ENCODE assay signal across 1 cellular context in the genomic region with DNA sequence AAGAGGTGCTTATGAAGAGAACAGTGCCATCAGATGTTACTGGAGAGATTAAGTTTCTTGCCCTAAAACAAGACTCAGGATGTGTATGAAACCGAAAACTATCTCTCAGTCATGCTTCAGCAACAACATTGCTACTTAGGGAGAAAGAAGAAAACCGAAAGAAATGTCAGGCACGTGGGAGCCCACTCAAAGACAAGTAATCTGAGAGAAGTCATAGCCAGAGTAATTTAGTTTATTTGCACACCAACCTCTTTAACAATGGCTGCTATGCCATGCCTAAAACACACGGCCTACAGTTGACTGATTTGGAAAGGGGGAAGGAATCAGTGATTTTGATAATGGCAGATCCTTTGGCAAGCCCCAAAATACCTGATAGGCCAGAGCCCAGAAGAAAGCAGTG.
TF ChIP-seq lines count a peak whose summit lies in the region.

No MANE protein-coding gene starts in this region.

TF ChIP-seq in WTC11, 78 proteins besides CTCF, POLR2A, EP300 and RAD21 (continued from another document):
- TF ChIP-seq, protein P1, sequence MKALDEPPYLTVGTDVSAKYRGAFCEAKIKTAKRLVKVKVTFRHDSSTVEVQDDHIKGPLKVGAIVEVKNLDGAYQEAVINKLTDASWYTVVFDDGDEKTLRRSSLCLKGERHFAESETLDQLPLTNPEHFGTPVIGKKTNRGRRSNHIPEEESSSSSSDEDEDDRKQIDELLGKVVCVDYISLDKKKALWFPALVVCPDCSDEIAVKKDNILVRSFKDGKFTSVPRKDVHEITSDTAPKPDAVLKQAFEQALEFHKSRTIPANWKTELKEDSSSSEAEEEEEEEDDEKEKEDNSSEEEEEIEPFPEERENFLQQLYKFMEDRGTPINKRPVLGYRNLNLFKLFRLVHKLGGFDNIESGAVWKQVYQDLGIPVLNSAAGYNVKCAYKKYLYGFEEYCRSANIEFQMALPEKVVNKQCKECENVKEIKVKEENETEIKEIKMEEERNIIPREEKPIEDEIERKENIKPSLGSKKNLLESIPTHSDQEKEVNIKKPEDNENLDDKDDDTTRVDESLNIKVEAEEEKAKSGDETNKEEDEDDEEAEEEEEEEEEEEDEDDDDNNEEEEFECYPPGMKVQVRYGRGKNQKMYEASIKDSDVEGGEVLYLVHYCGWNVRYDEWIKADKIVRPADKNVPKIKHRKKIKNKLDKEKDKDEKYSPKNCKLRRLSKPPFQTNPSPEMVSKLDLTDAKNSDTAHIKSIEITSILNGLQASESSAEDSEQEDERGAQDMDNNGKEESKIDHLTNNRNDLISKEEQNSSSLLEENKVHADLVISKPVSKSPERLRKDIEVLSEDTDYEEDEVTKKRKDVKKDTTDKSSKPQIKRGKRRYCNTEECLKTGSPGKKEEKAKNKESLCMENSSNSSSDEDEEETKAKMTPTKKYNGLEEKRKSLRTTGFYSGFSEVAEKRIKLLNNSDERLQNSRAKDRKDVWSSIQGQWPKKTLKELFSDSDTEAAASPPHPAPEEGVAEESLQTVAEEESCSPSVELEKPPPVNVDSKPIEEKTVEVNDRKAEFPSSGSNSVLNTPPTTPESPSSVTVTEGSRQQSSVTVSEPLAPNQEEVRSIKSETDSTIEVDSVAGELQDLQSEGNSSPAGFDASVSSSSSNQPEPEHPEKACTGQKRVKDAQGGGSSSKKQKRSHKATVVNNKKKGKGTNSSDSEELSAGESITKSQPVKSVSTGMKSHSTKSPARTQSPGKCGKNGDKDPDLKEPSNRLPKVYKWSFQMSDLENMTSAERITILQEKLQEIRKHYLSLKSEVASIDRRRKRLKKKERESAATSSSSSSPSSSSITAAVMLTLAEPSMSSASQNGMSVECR (CRISPR knock-in tag; IDR thresholded peaks at IDR 0.05; ENCODE audit: borderline replicate concordance) = no peak
- no peak for TF ChIP-seq KAT7 (CRISPR knock-in tag; IDR thresholded peaks at IDR 0.05; ENCODE audit: borderline replicate concordance)
- TF ChIP-seq, protein P2, sequence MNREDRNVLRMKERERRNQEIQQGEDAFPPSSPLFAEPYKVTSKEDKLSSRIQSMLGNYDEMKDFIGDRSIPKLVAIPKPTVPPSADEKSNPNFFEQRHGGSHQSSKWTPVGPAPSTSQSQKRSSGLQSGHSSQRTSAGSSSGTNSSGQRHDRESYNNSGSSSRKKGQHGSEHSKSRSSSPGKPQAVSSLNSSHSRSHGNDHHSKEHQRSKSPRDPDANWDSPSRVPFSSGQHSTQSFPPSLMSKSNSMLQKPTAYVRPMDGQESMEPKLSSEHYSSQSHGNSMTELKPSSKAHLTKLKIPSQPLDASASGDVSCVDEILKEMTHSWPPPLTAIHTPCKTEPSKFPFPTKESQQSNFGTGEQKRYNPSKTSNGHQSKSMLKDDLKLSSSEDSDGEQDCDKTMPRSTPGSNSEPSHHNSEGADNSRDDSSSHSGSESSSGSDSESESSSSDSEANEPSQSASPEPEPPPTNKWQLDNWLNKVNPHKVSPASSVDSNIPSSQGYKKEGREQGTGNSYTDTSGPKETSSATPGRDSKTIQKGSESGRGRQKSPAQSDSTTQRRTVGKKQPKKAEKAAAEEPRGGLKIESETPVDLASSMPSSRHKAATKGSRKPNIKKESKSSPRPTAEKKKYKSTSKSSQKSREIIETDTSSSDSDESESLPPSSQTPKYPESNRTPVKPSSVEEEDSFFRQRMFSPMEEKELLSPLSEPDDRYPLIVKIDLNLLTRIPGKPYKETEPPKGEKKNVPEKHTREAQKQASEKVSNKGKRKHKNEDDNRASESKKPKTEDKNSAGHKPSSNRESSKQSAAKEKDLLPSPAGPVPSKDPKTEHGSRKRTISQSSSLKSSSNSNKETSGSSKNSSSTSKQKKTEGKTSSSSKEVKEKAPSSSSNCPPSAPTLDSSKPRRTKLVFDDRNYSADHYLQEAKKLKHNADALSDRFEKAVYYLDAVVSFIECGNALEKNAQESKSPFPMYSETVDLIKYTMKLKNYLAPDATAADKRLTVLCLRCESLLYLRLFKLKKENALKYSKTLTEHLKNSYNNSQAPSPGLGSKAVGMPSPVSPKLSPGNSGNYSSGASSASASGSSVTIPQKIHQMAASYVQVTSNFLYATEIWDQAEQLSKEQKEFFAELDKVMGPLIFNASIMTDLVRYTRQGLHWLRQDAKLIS (CRISPR knock-in tag; IDR thresholded peaks at IDR 0.05; ENCODE audit: borderline replicate concordance) = no peak
